ENCODE assay signal across 8 cellular contexts in the genomic region with DNA sequence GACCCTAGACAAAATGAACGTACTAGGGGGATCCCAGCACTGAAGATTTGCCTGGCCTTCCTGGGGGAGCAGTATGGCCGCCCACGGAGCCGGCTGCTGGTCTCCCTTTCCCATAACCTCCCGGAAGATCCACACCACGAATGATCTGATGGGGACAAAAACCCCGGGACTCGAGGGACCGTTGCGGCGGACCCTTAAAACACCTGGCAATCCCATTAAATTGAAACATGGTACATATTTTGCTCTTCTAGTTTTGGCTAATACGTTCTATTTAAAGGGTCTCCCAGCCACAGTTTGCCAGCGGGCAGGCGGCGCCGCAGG. TPM values are rescaled to one million over a fixed set of nuclear protein-coding genes. Genes with fewer than 3 reads are reported as not detected.
DNase-seq lines count a peak whose midpoint lies in the region; ATAC-seq and TF ChIP-seq lines count a peak whose summit lies in the region.

No MANE protein-coding gene starts in this region.

- no peak for TF ChIP-seq CTCF in CD4-positive, alpha-beta T cell (IDR thresholded peaks at IDR 0.05)

- POLR2A ChIA-PET in CD4-positive, alpha-beta T cell (lab: Charles Lee): interaction anchor here (0.6 to 2.3 kb wide), 10 partner anchors 10 to 95 kb away, joined by 3 to 21 read pairs (median 6); partner anchors contain the start of gene LCMT1

- H3K27ac ChIP-seq in CD4-positive, alpha-beta T cell (ENCODE audit: low read depth, low read length): peak overlapping the region; percentile 68
- peak overlapping the region; percentile 75 for H3K27ac ChIP-seq in duodenal mucosa (ENCODE audit: low read depth, low read length)

- no peaks in the 10 kb centered on the region for H3K27me3 Mint-ChIP-seq in CD4-positive, alpha-beta T cell

- H3K4me3 ChIP-seq in duodenal mucosa (ENCODE audit: low read depth in 1 of 2, low read length in 2 of 2) (peak overlapping the region; percentile 98 to 99), neuron (ENCODE audit: low read length) (peak overlapping the region; percentile 23)

- no peaks in the 10 kb centered on the region for H3K9me3 ChIP-seq in CD4-positive, alpha-beta T cell (ENCODE audit: control insufficient read depth, low read length)
- H3K9me3 ChIP-seq in duodenal mucosa (ENCODE audit: control insufficient read depth in 1 of 2, low read length in 2 of 2) (no peaks in the 10 kb centered on the region), neuron (ENCODE audit: low read length) (peaks cover 2% of the 10 kb centered on the region)

- no peak for DNase-seq in CD4-positive, alpha-beta T cell
- peak; percentile 27 for DNase-seq in KBM-7
- DNase-seq in mesenteric fat pad (ENCODE audit: low spot score): no peak
- DNase-seq in NCI-H2227 (lab: John Stamatoyannopoulos, UW; ENCODE audit: unreplicated experiment): no peak
- DNase-seq in NCI-H510A (lab: John Stamatoyannopoulos, UW): no peak
- no peak for DNase-seq in NCI-H2081 (lab: John Stamatoyannopoulos, UW)

- no peak for ATAC-seq in CD4-positive, alpha-beta T cell (ENCODE audit: poor library complexity)

- H3K4me1 Mint-ChIP-seq in CD4-positive, alpha-beta T cell (ENCODE audit: low read depth): peaks cover 49% of the 10 kb centered on the region

- peak overlapping the region; percentile 39 for H2AFZ ChIP-seq in neuron (ENCODE audit: low read depth, low read length)

- H3K9ac ChIP-seq in duodenal mucosa (ENCODE audit: low read depth in 1 of 2, low read length in 2 of 2): peak overlapping the region; percentile 67 to 90

- no peaks in the 10 kb centered on the region for H3K27me3 ChIP-seq in CD4-positive, alpha-beta T cell (ENCODE audit: control insufficient read depth, insufficient read depth, low read length)
- H3K27me3 ChIP-seq in duodenal mucosa (ENCODE audit: control insufficient read depth in 1 of 2, insufficient read depth in 2 of 2, low read length in 2 of 2): no peaks in the 10 kb centered on the region
- no peaks in the 10 kb centered on the region for H3K27me3 ChIP-seq in neuron (ENCODE audit: insufficient read depth, low read length)

- H3K4me3 Mint-ChIP-seq in CD4-positive, alpha-beta T cell: peak overlapping the region; percentile 85

- CTCF ChIA-PET in CD4-positive, alpha-beta T cell (lab: Charles Lee): interaction anchor here (0.9 kb wide), 1 partner anchor 159 kb away, joined by 3 read pairs; no protein-coding TSS in a partner anchor

- no peaks in the 10 kb centered on the region for H3K36me3 Mint-ChIP-seq in CD4-positive, alpha-beta T cell (ENCODE audit: low read depth)

- intact Hi-C loops in CD4-positive, alpha-beta T cell (cut with DNase I, micrococcal nuclease): loop anchor here in 1 of 2 experiments (5.0 kb wide), 1 partner anchor 34 kb away; no protein-coding TSS in a partner anchor

- H3K27ac Mint-ChIP-seq in CD4-positive, alpha-beta T cell: peak overlapping the region; percentile 86

- H3K36me3 ChIP-seq in duodenal mucosa (ENCODE audit: control insufficient read depth in 1 of 2, insufficient read depth in 2 of 2, low read length in 2 of 2): no peaks in the 10 kb centered on the region
- no peaks in the 10 kb centered on the region for H3K36me3 ChIP-seq in neuron (ENCODE audit: insufficient read depth, low read length)

- H3K4me1 ChIP-seq in duodenal mucosa (ENCODE audit: control insufficient read depth in 1 of 2, insufficient read depth in 2 of 2, low read length in 2 of 2) (peaks cover 10 to 12% of the 10 kb centered on the region in 2 donors), neuron (ENCODE audit: insufficient read depth, low read length) (no peaks in the 10 kb centered on the region)

- H3K9me3 Mint-ChIP-seq in CD4-positive, alpha-beta T cell: no peaks in the 10 kb centered on the region

- in situ Hi-C loops in KBM-7 (cut with MboI; ENCODE audit: low pct_unique_long_range_greater_than_20kb, low sequenced_read_pairs): no loop called here

RNA-seq across cellular contexts. Expression of gene LCMT1, which starts 45.2 kb away (rescaled TPM):
- 10 to 100 TPM; 22.5 to 28.2 TPM for total RNA-seq in CD4-positive, alpha-beta T cell
- 27.7 TPM for total RNA-seq in mesenteric fat pad

RNA-seq across cellular contexts. Expression of gene ARHGAP17, which starts 51.2 kb away (rescaled TPM):
- 10 to 100 TPM; 42.5 to 43.4 TPM for total RNA-seq in CD4-positive, alpha-beta T cell
- total RNA-seq in mesenteric fat pad: 96.0 TPM
